32 cellular contexts compared by ENCODE assay signal in genomic region chr2:21067863-21068537, GRCh38. TPM values are rescaled to one million over a fixed set of nuclear protein-coding genes. Genes with fewer than 3 reads are reported as not detected.
"Had no signal": no experiment of that assay in that cellular context is flagged by ENCODE, and none has a peak within 500 bp of the region (broad histone marks: within the 10 kb centered on the region; RNA-seq: fewer than 3 reads in every experiment).

No MANE protein-coding gene starts in this region.

- H3K9me3 ChIP-seq: breast epithelium, esophagus squamous epithelium, left ventricle myocardium inferior, mucosa of descending colon, neutrophil, ovary, right lobe of liver, testis, transverse colon had no signal

- H3K27me3 Mint-ChIP-seq: dendritic cell treated with granulocyte-macrophage colony-stimulating factor and Interleukin-4, amounts not matched to agents 40 ng/mL and 50 ng/mL, for 4 days had no signal

- H3K36me3 ChIP-seq: breast epithelium, esophagus squamous epithelium, left ventricle myocardium inferior, neutrophil, ovary, right lobe of liver, transverse colon had no signal

- H3K27ac ChIP-seq: breast epithelium, epithelial cell of prostate, esophagus squamous epithelium, left ventricle myocardium inferior, neutrophil, ovary, testis, transverse colon, VCaP had no signal

- H3K9me3 Mint-ChIP-seq: activated CD4-positive, alpha-beta memory T cell treated with anti-CD3 and anti-CD28 coated beads, Interleukin-2, amount 10 ng/mL, durations not matched to agents 7 days and 5 days; activated naive CD4-positive, alpha-beta T cell treated with anti-CD3 and anti-CD28 coated beads, Interleukin-2, amount 50 U/mL, for 72 hours; activated T-cell treated with anti-CD3 and anti-CD28 coated beads, Interleukin-2, amount 50 U/mL, for 4 hours; activated T-helper 17 cell treated with anti-CD3 and anti-CD28 coated beads, Interleukin-2, amount 50 U/mL, for 72 hours; central memory CD8-positive, alpha-beta T cell; dendritic cell treated with granulocyte-macrophage colony-stimulating factor and Interleukin-4, amounts not matched to agents 40 ng/mL and 50 ng/mL, for 4 days; natural killer cell treated with Interleukin-12 subunit alpha and Interleukin-12 subunit beta and Interleukin-15 and Interleukin-18, amount 100 ng/mL, for 72 hours; T-helper 1 cell treated with Interleukin-12 subunit alpha and Interleukin-12 subunit beta and Interleukin-4 antibody, amounts not matched to agents 30 μg/mL and 1 μg/mL, for 36 hours had no signal

- H3K36me3 Mint-ChIP-seq: activated naive CD4-positive, alpha-beta T cell treated with anti-CD3 and anti-CD28 coated beads, Interleukin-2, amount 50 U/mL, for 72 hours; natural killer cell treated with Interleukin-12 subunit alpha and Interleukin-12 subunit beta and Interleukin-15 and Interleukin-18, amount 100 ng/mL, for 72 hours had no signal

- DNase-seq: activated CD4-positive, alpha-beta memory T cell treated with anti-CD3 and anti-CD28 coated beads, Interleukin-2, amount 10 ng/mL, durations not matched to agents 7 days and 5 days; activated CD4-positive, alpha-beta T cell treated with anti-CD3 and anti-CD28 coated beads for 48 hours; activated gamma-delta T cell treated with Interleukin-2 at 50 U/mL for 16 hours; activated T-cell treated with anti-CD3 and anti-CD28 coated beads, Interleukin-2, amount 50 U/mL, for 4 hours; effector CD4-positive, alpha-beta T cell; esophagus squamous epithelium; left ventricle myocardium inferior; mucosa of descending colon; ovary; right lobe of liver; stimulated activated CD4-positive, alpha-beta T cell treated with anti-CD3 and anti-CD28 coated beads, Interleukin-2, amount 100 ng/mL, for 48 hours; stimulated activated naive CD8-positive, alpha-beta T cell treated with anti-CD3 and anti-CD28 coated beads, Interleukin-15, Interleukin-2, amounts not matched to agents 100 U/mL and 50 U/mL, for 24 hours; T-helper 9 cell; testis; transverse colon had no signal

- H3K27me3 ChIP-seq: breast epithelium, neutrophil, ovary, right lobe of liver, testis, transverse colon had no signal

- ATAC-seq: activated CD4-positive, CD25-positive, alpha-beta regulatory T cell treated with anti-CD3 and anti-CD28 coated beads, Interleukin-2, amount 50 U/mL, for 24 hours; activated naive CD4-positive, alpha-beta T cell treated with anti-CD3 and anti-CD28 coated beads, Interleukin-2, amount 50 U/mL, for 72 hours; activated T-cell treated with anti-CD3 and anti-CD28 coated beads, Interleukin-2, amount 50 U/mL, for 4 hours; activated T-helper 17 cell treated with anti-CD3 and anti-CD28 coated beads, Interleukin-2, amount 50 U/mL, for 72 hours; mucosa of descending colon; natural killer cell treated with Interleukin-12 subunit alpha and Interleukin-12 subunit beta and Interleukin-15 and Interleukin-18, amount 100 ng/mL, for 72 hours; stimulated activated naive CD8-positive, alpha-beta T cell treated with anti-CD3 and anti-CD28 coated beads, Interleukin-15, Interleukin-2, amounts not matched to agents 100 U/mL and 50 U/mL, for 24 hours had no signal

- H3K4me1 Mint-ChIP-seq: activated CD4-positive, alpha-beta memory T cell treated with anti-CD3 and anti-CD28 coated beads, Interleukin-2, amount 10 ng/mL, durations not matched to agents 7 days and 5 days; activated T-helper 17 cell treated with anti-CD3 and anti-CD28 coated beads, Interleukin-2, amount 50 U/mL, for 72 hours; central memory CD8-positive, alpha-beta T cell had no signal

- H3K4me1 ChIP-seq: breast epithelium, esophagus squamous epithelium, left ventricle myocardium inferior, testis, transverse colon had no signal

- H3K27ac Mint-ChIP-seq: activated CD4-positive, alpha-beta memory T cell treated with anti-CD3 and anti-CD28 coated beads, Interleukin-2, amount 10 ng/mL, durations not matched to agents 7 days and 5 days; activated T-helper 17 cell treated with anti-CD3 and anti-CD28 coated beads, Interleukin-2, amount 50 U/mL, for 72 hours; dendritic cell treated with granulocyte-macrophage colony-stimulating factor and Interleukin-4, amounts not matched to agents 40 ng/mL and 50 ng/mL, for 4 days; natural killer cell treated with Interleukin-12 subunit alpha and Interleukin-12 subunit beta and Interleukin-15 and Interleukin-18, amount 100 ng/mL, for 72 hours; progenitor cell of endocrine pancreas; T-helper 1 cell treated with Interleukin-12 subunit alpha and Interleukin-12 subunit beta and Interleukin-4 antibody, amounts not matched to agents 30 μg/mL and 1 μg/mL, for 36 hours had no signal

- H3K4me3 Mint-ChIP-seq: activated CD4-positive, alpha-beta memory T cell treated with anti-CD3 and anti-CD28 coated beads, Interleukin-2, amount 10 ng/mL, durations not matched to agents 7 days and 5 days; activated T-cell treated with anti-CD3 and anti-CD28 coated beads, Interleukin-2, amount 50 U/mL, for 4 hours; activated T-helper 17 cell treated with anti-CD3 and anti-CD28 coated beads, Interleukin-2, amount 50 U/mL, for 72 hours; central memory CD8-positive, alpha-beta T cell; dendritic cell treated with granulocyte-macrophage colony-stimulating factor and Interleukin-4, amounts not matched to agents 40 ng/mL and 50 ng/mL, for 4 days; natural killer cell treated with Interleukin-12 subunit alpha and Interleukin-12 subunit beta and Interleukin-15 and Interleukin-18, amount 100 ng/mL, for 72 hours; T-helper 1 cell treated with Interleukin-12 subunit alpha and Interleukin-12 subunit beta and Interleukin-4 antibody, amounts not matched to agents 30 μg/mL and 1 μg/mL, for 36 hours had no signal

- H3K4me3 ChIP-seq: breast epithelium, esophagus squamous epithelium, left ventricle myocardium inferior, lung, mucosa of descending colon, ovary, right lobe of liver, testis, transverse colon had no signal

RNA-seq across cellular contexts. Expression of gene APOB, which starts 24.1 kb away (rescaled TPM):
- total RNA-seq: activated CD4-positive, alpha-beta memory T cell treated with anti-CD3 and anti-CD28 coated beads, Interleukin-2, amount 10 ng/mL, durations not matched to agents 7 days and 5 days; activated naive CD4-positive, alpha-beta T cell treated with anti-CD3 and anti-CD28 coated beads, Interleukin-2, amount 50 U/mL, for 72 hours; activated T-helper 17 cell treated with anti-CD3 and anti-CD28 coated beads, Interleukin-2, amount 50 U/mL, for 72 hours; myocyte; natural killer cell treated with Interleukin-12 subunit alpha and Interleukin-12 subunit beta and Interleukin-15 and Interleukin-18, amount 100 ng/mL, for 72 hours had no signal

RNA-seq across cellular contexts. Expression of gene TDRD15, which starts 55.8 kb away (rescaled TPM):
- total RNA-seq: activated naive CD4-positive, alpha-beta T cell treated with anti-CD3 and anti-CD28 coated beads, Interleukin-2, amount 50 U/mL, for 72 hours; activated T-cell treated with anti-CD3 and anti-CD28 coated beads, Interleukin-2, amount 50 U/mL, for 4 hours; left ventricle myocardium inferior; lung; mucosa of descending colon; myocyte; progenitor cell of endocrine pancreas; renal cortical epithelial cell; skeletal muscle tissue had no signal
- polyA plus RNA-seq: lung, ovary, urinary bladder had no signal
